25 cellular contexts compared by ENCODE assay signal in genomic region chr14:99781091-99781490, GRCh38. TPM values are rescaled to one million over a fixed set of nuclear protein-coding genes. Genes with fewer than 3 reads are reported as not detected.
A peak's percentile ranks its signal among the peaks of the same experiment; 100 is the strongest.
DNase-seq lines count a peak whose midpoint lies in the region; ATAC-seq and TF ChIP-seq lines count a peak whose summit lies in the region.
"Had no signal": no experiment of that assay in that cellular context is flagged by ENCODE, and none has a peak within 500 bp of the region (broad histone marks: within the 10 kb centered on the region; RNA-seq: fewer than 3 reads in every experiment).

No MANE protein-coding gene starts in this region.

- H3K9me3 ChIP-seq in H9 (ENCODE audit: control insufficient read depth, low read depth, low read length), result no peaks in the 10 kb centered on the region

- no peak overlapping the region for H4K8ac ChIP-seq in H9 (replicated peaks; ENCODE audit: insufficient read length, low read depth, low read length)

- H3K56ac ChIP-seq in H9 (ENCODE audit: insufficient read length, low read depth, low read length), result no peak overlapping the region

- no peak overlapping the region; a peak in 1 of 7 replicates for H3K27ac Mint-ChIP-seq in H9
- H3K27ac Mint-ChIP-seq in WTC11, result no peak overlapping the region
- peak overlapping the region; percentile 97 for H3K27ac Mint-ChIP-seq in type B pancreatic cell
- H3K27ac Mint-ChIP-seq in T-helper 2 cell treated with Interferon-gamma antibody and Interleukin-4, amounts not matched to agents 5 μg/mL and 100 μg/mL, for 36 hours, result no peak overlapping the region
- H3K27ac Mint-ChIP-seq: CD4-positive, alpha-beta T cell had no signal

- no peak overlapping the region for H3K23ac ChIP-seq in H9 (ENCODE audit: insufficient read length, low read depth, low read length)

- no peak overlapping the region for H3K4me2 ChIP-seq in H9 (ENCODE audit: insufficient read depth, insufficient read length, low read length)
- H3K4me2 ChIP-seq: A549; BLaER1 treated with 17β-estradiol and CSF1 and Interleukin-3, amounts not matched to agents 10 nM and 100 nM had no signal

- ATAC-seq in WTC11 (peak; percentile 58), HG03521 (IDR thresholded peaks at IDR 0.05; ENCODE audit: unreplicated experiment) (no peak)
- ATAC-seq: A549, GM12878, HepG2, K562, PC-3, Right ventricle myocardium inferior had no signal

- no peaks in the 10 kb centered on the region for H4K20me1 ChIP-seq in H9 (ENCODE audit: control insufficient read depth, insufficient read depth, insufficient read length)
- H4K20me1 ChIP-seq: BLaER1 treated with 17β-estradiol and CSF1 and Interleukin-3, amounts not matched to agents 10 nM and 100 nM had no signal

- H2BK5ac ChIP-seq in H9 (ENCODE audit: insufficient read length, low read length), result no peak overlapping the region

- H3K79me1 ChIP-seq in H9 (ENCODE audit: insufficient read depth, low read depth, low read length, poor library complexity, severe bottlenecking), result no peaks in the 10 kb centered on the region

- no peak overlapping the region for H3T11ph ChIP-seq in H9 (ENCODE audit: low read length)

- DNase-seq in H9 (no peak), WTC11 (ENCODE audit: low spot score) (no peak), islet precursor cell (peak; percentile 29), type B pancreatic cell (ENCODE audit: extremely low spot score, unreplicated experiment) (no peak), GM19238 (ENCODE audit: insufficient read length, low spot score) (no peak)
- no peak for DNase-seq in T-helper 2 cell treated with Interferon-gamma antibody and Interleukin-4, amounts not matched to agents 5 μg/mL and 100 μg/mL, for 36 hours (ENCODE audit: low spot score)
- DNase-seq: AML-193; Caco-2; CD4-positive, alpha-beta T cell; GOT3; Kasumi-1; NCI-H1092 treated with DMSO at 0.1 percent for 48 hours; NCI-H187 treated with DMSO at 0.1 percent for 48 hours; NCI-H2107; NCI-H524 treated with DMSO at 0.1 percent for 48 hours; NCI-H774 had no signal

- peaks cover 21% of the 10 kb centered on the region for H3K27me3 Mint-ChIP-seq in H9 (ENCODE audit: low read depth)
- peaks cover 3% of the 10 kb centered on the region; the same call in 1 of the 2 replicates for H3K27me3 Mint-ChIP-seq in WTC11 (ENCODE audit: low read depth)
- H3K27me3 Mint-ChIP-seq in type B pancreatic cell, result peaks cover 4% of the 10 kb centered on the region
- peaks cover 21% of the 10 kb centered on the region for H3K27me3 Mint-ChIP-seq in T-helper 2 cell treated with Interferon-gamma antibody and Interleukin-4, amounts not matched to agents 5 μg/mL and 100 μg/mL, for 36 hours (ENCODE audit: low read depth)

- no peak overlapping the region for H2BK120ac ChIP-seq in H9 (ENCODE audit: low read depth, low read length, poor library complexity, severe bottlenecking)

- H3K9me3 Mint-ChIP-seq in H9 (peaks cover 12 to 13% of the 10 kb centered on the region in 2 experiments), WTC11 (peaks cover 15% of the 10 kb centered on the region), type B pancreatic cell (peaks cover 6% of the 10 kb centered on the region)
- H3K9me3 Mint-ChIP-seq in T-helper 2 cell treated with Interferon-gamma antibody and Interleukin-4, amounts not matched to agents 5 μg/mL and 100 μg/mL, for 36 hours, result peaks cover 6% of the 10 kb centered on the region

- no peak overlapping the region for H3K4ac ChIP-seq in H9 (ENCODE audit: low read depth, low read length)

- H3K27ac ChIP-seq in H9 (ENCODE audit: insufficient read length, low read depth, low read length), result no peak overlapping the region
- H3K27ac ChIP-seq: A549; BLaER1 treated with 17β-estradiol and CSF1 and Interleukin-3, amounts not matched to agents 10 nM and 100 nM; SJSA1 had no signal

- H3K23me2 ChIP-seq in H9 (ENCODE audit: insufficient read length, low read depth, low read length, poor library complexity, severe bottlenecking), result no peaks in the 10 kb centered on the region

- H4K5ac ChIP-seq in H9 (ENCODE audit: insufficient read length, low read depth, low read length), result no peak overlapping the region

- no peak overlapping the region for H4K91ac ChIP-seq in H9 (ENCODE audit: insufficient read length, low read depth, low read length)

- no CpG with 5 or more reads among the region's 6 CpGs for WGBS in H9 (ENCODE audit: extremely low coverage, insufficient read length, low lambda C conversion rate)

- H3K79me2 ChIP-seq in H9 (ENCODE audit: insufficient read depth, low read length), result no peaks in the 10 kb centered on the region

- no peak overlapping the region for H2AK5ac ChIP-seq in H9 (ENCODE audit: insufficient read length, low read length)

- H2BK15ac ChIP-seq in H9 (ENCODE audit: low read depth, low read length), result no peak overlapping the region

- no peak overlapping the region for H2BK20ac ChIP-seq in H9 (ENCODE audit: low read depth, low read length, poor library complexity, severe bottlenecking)

- no peaks in the 10 kb centered on the region; the same call in 1 of the 2 replicates for H3K4me1 ChIP-seq in H9 (ENCODE audit: insufficient read depth, low read length)
- H3K4me1 ChIP-seq: A549 had no signal

- no peak overlapping the region for H2BK12ac ChIP-seq in H9 (ENCODE audit: insufficient read length, low read depth, low read length)

- H3K18ac ChIP-seq in H9 (ENCODE audit: insufficient read length, low read depth, low read length), result no peak overlapping the region

- H3K27me3 ChIP-seq in H9 (ENCODE audit: insufficient read depth, low read length), result no peaks in the 10 kb centered on the region
- H3K27me3 ChIP-seq: BLaER1 treated with 17β-estradiol and CSF1 and Interleukin-3, amounts not matched to agents 10 nM and 100 nM; SJSA1 had no signal

- CTCF ChIA-PET in WTC11 (lab: Charles Lee), result interaction anchor here (0.7 kb wide), 1 partner anchor 12 kb away, joined by 3 read pairs; the partner anchor contains the start of gene EML1

- POLR2A ChIA-PET in WTC11 (lab: Charles Lee), result no interaction called here

- H3K9ac ChIP-seq in H9 (ENCODE audit: extremely low read depth, insufficient read length, low read length), result no peak overlapping the region
- H3K9ac ChIP-seq: BLaER1 treated with 17β-estradiol and CSF1 and Interleukin-3, amounts not matched to agents 10 nM and 100 nM had no signal

- TF ChIP-seq CTCF in H9 (conservative IDR thresholded peaks at IDR 0.05) (no peak), WTC11 (IDR thresholded peaks at IDR 0.05) (no peak), type B pancreatic cell (conservative IDR thresholded peaks at IDR 0.05) (no peak)

- peak overlapping the region; percentile 27; the same call in 1 of the 2 replicates for H3K14ac ChIP-seq in H9 (ENCODE audit: insufficient read depth, low read length)

- peaks cover 13 to 14% of the 10 kb centered on the region in 2 experiments for H3K4me1 Mint-ChIP-seq in H9
- H3K4me1 Mint-ChIP-seq in WTC11, result peaks cover 14% of the 10 kb centered on the region
- H3K4me1 Mint-ChIP-seq in type B pancreatic cell (ENCODE audit: unreplicated experiment), result peaks cover 12% of the 10 kb centered on the region
- no peaks in the 10 kb centered on the region for H3K4me1 Mint-ChIP-seq in T-helper 2 cell treated with Interferon-gamma antibody and Interleukin-4, amounts not matched to agents 5 μg/mL and 100 μg/mL, for 36 hours (ENCODE audit: low read depth)

- H3K4me3 Mint-ChIP-seq in H9, result no peak overlapping the region; a peak in 1 of 5 replicates
- no peak overlapping the region for H3K4me3 Mint-ChIP-seq in WTC11
- H3K4me3 Mint-ChIP-seq in type B pancreatic cell, result peak overlapping the region; percentile 75
- H3K4me3 Mint-ChIP-seq in T-helper 2 cell treated with Interferon-gamma antibody and Interleukin-4, amounts not matched to agents 5 μg/mL and 100 μg/mL, for 36 hours, result no peak overlapping the region
- H3K4me3 Mint-ChIP-seq: CD4-positive, alpha-beta T cell had no signal

- H3K36me3 Mint-ChIP-seq in H9 (ENCODE audit: insufficient read depth in 1 of 3, low read depth in 3 of 3) (peaks cover 3 to 15% (median 6%) of the 10 kb centered on the region in 3 experiments; a peak in 6 of 7 replicates), WTC11 (peaks cover 10% of the 10 kb centered on the region), type B pancreatic cell (no peaks in the 10 kb centered on the region)
- H3K36me3 Mint-ChIP-seq in T-helper 2 cell treated with Interferon-gamma antibody and Interleukin-4, amounts not matched to agents 5 μg/mL and 100 μg/mL, for 36 hours (ENCODE audit: low read depth), result no peaks in the 10 kb centered on the region

- H2AFZ ChIP-seq in H9 (ENCODE audit: low read length), result no peak overlapping the region

TF ChIP-seq in WTC11, 78 proteins besides CTCF, POLR2A, EP300 and RAD21 (continues in another document):
- TF ChIP-seq ZNF219 (CRISPR knock-in tag; IDR thresholded peaks at IDR 0.05; ENCODE audit: borderline replicate concordance), result no peak
- TF ChIP-seq USF2 (CRISPR knock-in tag; IDR thresholded peaks at IDR 0.05), result no peak
- TF ChIP-seq ZNF423 (CRISPR knock-in tag; IDR thresholded peaks at IDR 0.05), result no peak
- no peak for TF ChIP-seq ATF1 (CRISPR knock-in tag; IDR thresholded peaks at IDR 0.05)
- no peak for TF ChIP-seq NFE2L1 (CRISPR knock-in tag; IDR thresholded peaks at IDR 0.05)

RNA-seq across cellular contexts. Expression of gene EML1, which starts 12.1 kb away (rescaled TPM):
- 16.7 and 19.0 TPM in 2 replicates for total RNA-seq in H9 (2021)
- total RNA-seq in WTC11 (2021), result 10.9 to 16.1 TPM (median 11.4 TPM) in 3 replicates
- total RNA-seq in type B pancreatic cell (ENCODE audit: low replicate concordance), result 45.7 and 73.8 TPM in 2 replicates
